ENCODE assay signal across 8 cellular contexts in the genomic region with DNA sequence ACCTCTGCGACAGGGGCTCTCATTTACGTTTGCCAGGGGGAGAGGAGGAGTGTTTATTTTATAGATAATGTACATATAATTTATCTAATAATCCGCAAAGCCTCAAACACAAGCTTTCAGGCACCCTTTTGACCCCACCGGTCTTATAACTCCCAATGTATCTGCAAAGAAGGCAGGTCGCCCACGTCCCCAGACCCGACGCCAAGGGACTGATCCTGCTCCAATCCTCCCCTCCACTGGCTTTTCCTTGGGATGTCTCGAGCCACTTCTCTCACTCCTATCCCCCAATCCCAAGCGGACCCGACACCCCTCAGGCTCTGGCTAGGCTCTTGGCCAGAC. TPM values are rescaled to one million over a fixed set of nuclear protein-coding genes. Genes with fewer than 3 reads are reported as not detected.
DNase-seq lines count a peak whose midpoint lies in the region; ATAC-seq and TF ChIP-seq lines count a peak whose summit lies in the region.

No MANE protein-coding gene starts in this region.

- no peaks in the 10 kb centered on the region for H3K9me3 ChIP-seq in RWPE2 (ENCODE audit: severe bottlenecking)
- no peaks in the 10 kb centered on the region for H3K9me3 ChIP-seq in esophagus squamous epithelium

- no peak for TF ChIP-seq CTCF in RWPE2 (IDR thresholded peaks at IDR 0.05; ENCODE audit: poor library complexity, severe bottlenecking)
- TF ChIP-seq CTCF in esophagus squamous epithelium (IDR thresholded peaks at IDR 0.05) = no peak

- no peaks in the 10 kb centered on the region for H3K27me3 ChIP-seq in RWPE2 (ENCODE audit: insufficient read depth, poor library complexity, severe bottlenecking)
- H3K27me3 ChIP-seq in esophagus squamous epithelium = no peaks in the 10 kb centered on the region
- no peaks in the 10 kb centered on the region for H3K27me3 ChIP-seq in rectal smooth muscle tissue (ENCODE audit: control insufficient read depth, insufficient read depth, low read length)

- peaks cover 25% of the 10 kb centered on the region for H3K36me3 ChIP-seq in RWPE2 (ENCODE audit: low read depth)
- peaks cover 0 to 28% (median 5%) of the 10 kb centered on the region in 3 donors for H3K36me3 ChIP-seq in esophagus squamous epithelium
- H3K36me3 ChIP-seq in rectal smooth muscle tissue (ENCODE audit: control insufficient read depth, insufficient read depth, low read length) = no peaks in the 10 kb centered on the region

- intact Hi-C loops in Right ventricle myocardium superior (cut with DNase I) = no loop called here
- intact Hi-C loops in Right ventricle myocardium inferior (cut with DNase I) = loop anchor here (5.0 kb wide), 2 partner anchors 45 to 215 kb away; partner anchors contain the start of gene RFT1
- intact Hi-C loops in esophagus squamous epithelium (cut with DNase I) = no loop called here

- H3K9ac ChIP-seq in rectal smooth muscle tissue (ENCODE audit: low read length) = peak overlapping the region; percentile 97

- peak overlapping the region; percentile 76 for H3K4me3 ChIP-seq in RWPE2 (ENCODE audit: severe bottlenecking)
- peak overlapping the region; percentile 75 to 99 (median 88) for H3K4me3 ChIP-seq in esophagus squamous epithelium
- H3K4me3 ChIP-seq in rectal smooth muscle tissue (ENCODE audit: low read length) = peak overlapping the region; percentile 99

- DNase-seq in Right ventricle myocardium superior (no peak), Right ventricle myocardium inferior (ENCODE audit: missing footprints) (no peak), RWPE2 (ENCODE audit: low spot score) (no peak), esophagus squamous epithelium (lab: John Stamatoyannopoulos, UW) (no peak), NCI-H146 (lab: John Stamatoyannopoulos, UW) (no peak), retina (no peak)

- TF ChIP-seq POLR2A in esophagus squamous epithelium (IDR thresholded peaks at IDR 0.05) = no peak

- peaks cover 10% of the 10 kb centered on the region for H3K4me1 ChIP-seq in RWPE2 (ENCODE audit: insufficient read depth, poor library complexity, severe bottlenecking)
- H3K4me1 ChIP-seq in esophagus squamous epithelium = peaks cover 11 to 41% (median 23%) of the 10 kb centered on the region in 3 donors
- H3K4me1 ChIP-seq in rectal smooth muscle tissue (ENCODE audit: control insufficient read depth, insufficient read depth, low read length) = peaks cover 3% of the 10 kb centered on the region

- H3K27ac ChIP-seq in RWPE2 (ENCODE audit: poor library complexity, severe bottlenecking) = peak overlapping the region; percentile 43
- peak overlapping the region; percentile 91 to 99 (median 95) for H3K27ac ChIP-seq in esophagus squamous epithelium
- peak overlapping the region; percentile 97 for H3K27ac ChIP-seq in rectal smooth muscle tissue (ENCODE audit: low read depth, low read length)

- ATAC-seq in Right ventricle myocardium superior (ENCODE audit: poor library complexity) (peak; percentile 14), Right ventricle myocardium inferior (no peak), RWPE2 (ENCODE audit: low read depth) (peak; percentile 21), HG03565 (IDR thresholded peaks at IDR 0.05; ENCODE audit: unreplicated experiment) (no peak)

- whole genome bisulfite sequencing in esophagus squamous epithelium, 2 donors = 0 to 1% methylated on average over 9 to 10 of the region's 11 CpGs

RNA-seq across cellular contexts. Expression of gene DCP1A, which starts 0.5 kb away (rescaled TPM):
- total RNA-seq in Right ventricle myocardium superior (16.3 TPM), Right ventricle myocardium inferior (17.7 TPM), esophagus squamous epithelium (10 to 100 TPM; 12.7 to 17.4 (median 14.2) TPM)

Comparison
In these comparisons a context has a peak if more than half of its experiments do, and no peak if none do; other contexts are left out.
1. ATAC-seq: peak in Right ventricle myocardium superior (single experiment) and RWPE2 (single experiment); none in Right ventricle myocardium inferior (single experiment) and HG03565 (single experiment).
2. H3K27ac ChIP-seq: peak in every context shown above with its lines; median percentile 97 in rectal smooth muscle tissue; 95 in esophagus squamous epithelium; 43 in RWPE2.
3. Peak in every context shown above with its lines, with median percentiles within 50 percentile points of each other: H3K4me3 ChIP-seq.